ENCODE assay signal across 8 cellular contexts in the genomic region with DNA sequence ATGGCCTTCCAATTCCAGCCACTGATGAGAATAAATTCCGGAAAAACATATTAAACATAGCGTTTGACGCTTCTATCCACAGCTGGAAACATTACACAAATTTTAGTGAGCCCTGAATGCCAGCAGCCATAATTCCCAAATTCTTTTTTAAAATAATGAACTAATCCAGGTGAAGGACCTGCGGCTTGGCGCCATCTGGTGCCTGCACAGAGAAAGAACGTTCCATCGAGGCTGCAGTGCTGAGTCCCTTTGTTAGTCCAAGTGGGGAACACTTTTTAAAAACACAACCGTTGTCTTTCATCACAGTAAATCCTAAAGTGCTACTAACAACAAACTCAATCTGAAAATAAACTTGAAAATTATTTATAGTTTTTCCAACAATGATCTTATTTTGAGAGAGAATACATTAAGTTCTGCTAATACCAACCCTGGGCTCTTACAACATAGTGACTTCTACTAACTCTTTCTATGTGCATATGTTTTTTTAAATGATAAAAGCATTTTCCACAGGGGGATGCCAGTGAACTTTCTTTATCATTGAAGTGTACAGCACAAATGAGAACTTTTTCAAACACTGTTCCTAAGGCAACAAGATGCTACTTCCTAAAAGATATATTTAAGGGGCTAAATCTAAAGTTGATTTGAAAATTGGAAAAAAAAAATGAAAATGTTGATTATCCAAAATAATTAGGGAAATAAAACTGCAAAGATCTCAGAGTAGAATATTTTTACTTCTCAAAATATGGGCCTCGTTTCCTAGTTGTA.
DNase-seq lines count a peak whose midpoint lies in the region; ATAC-seq and TF ChIP-seq lines count a peak whose summit lies in the region.

No MANE protein-coding gene starts in this region.

- H3K9ac ChIP-seq in SU-DHL-6 (ENCODE audit: low read length) = no peak overlapping the region

- no peak overlapping the region for H2AFZ ChIP-seq in SU-DHL-6 (ENCODE audit: low read depth, low read length, severe bottlenecking)

- no peak for TF ChIP-seq POLR2A in gastroesophageal sphincter (IDR thresholded peaks at IDR 0.05)

- H3K4me3 ChIP-seq in SU-DHL-6 (ENCODE audit: insufficient read depth, low read length, poor library complexity, severe bottlenecking) (no peak overlapping the region), gastroesophageal sphincter (no peak overlapping the region)

- no peak for TF ChIP-seq EP300 in gastroesophageal sphincter (IDR thresholded peaks at IDR 0.05)

- peaks cover 0 to 8% (median 3%) of the 10 kb centered on the region in 3 donors for H3K4me1 ChIP-seq in gastroesophageal sphincter

- H3K27ac ChIP-seq in SU-DHL-6 (ENCODE audit: low read depth, low read length) (no peak overlapping the region), gastroesophageal sphincter (no peak overlapping the region)

- H3K9me3 ChIP-seq in SU-DHL-6 (ENCODE audit: insufficient read depth, low read length) = no peaks in the 10 kb centered on the region
- no peaks in the 10 kb centered on the region for H3K9me3 ChIP-seq in gastroesophageal sphincter

- H3K79me2 ChIP-seq in SU-DHL-6 (ENCODE audit: insufficient read depth, low read length) = no peaks in the 10 kb centered on the region

- H3K4me2 ChIP-seq in SU-DHL-6 (ENCODE audit: low read depth, low read length, poor library complexity, severe bottlenecking) = no peak overlapping the region

- peak; percentile 25 for DNase-seq in NCI-H146 (lab: John Stamatoyannopoulos, UW)
- no peak for DNase-seq in NCI-H146 treated with DMSO at 0.1 percent for 48 hours (lab: John Stamatoyannopoulos, UW; ENCODE audit: unreplicated experiment)
- peak; percentile 61 for DNase-seq in HuH-7.5 (ENCODE audit: low spot score)
- DNase-seq in pulmonary artery endothelial cell (ENCODE audit: low read depth, low spot score) = peak; percentile 11

- no peaks in the 10 kb centered on the region for H4K20me1 ChIP-seq in SU-DHL-6 (ENCODE audit: low read depth, low read length)

- H3K27me3 ChIP-seq in SU-DHL-6 (ENCODE audit: low read length) (no peaks in the 10 kb centered on the region), gastroesophageal sphincter (peaks cover 5% of the 10 kb centered on the region)

- H3K9me2 ChIP-seq in SU-DHL-6 (replicated peaks; ENCODE audit: insufficient read depth, low read length) = no peaks in the 10 kb centered on the region

- WGBS in gastroesophageal sphincter (ENCODE audit: low coverage in 1 of 2), 2 donors = 12 to 24% methylated on average over 9 of the region's 9 CpGs

- ATAC-seq in gastroesophageal sphincter = no peak
- no peak for ATAC-seq in GM19328 (IDR thresholded peaks at IDR 0.05; ENCODE audit: unreplicated experiment)
- no peak for ATAC-seq in GM21576 (IDR thresholded peaks at IDR 0.05; ENCODE audit: unreplicated experiment)

- TF ChIP-seq CTCF in SU-DHL-6 (IDR thresholded peaks at IDR 0.05; ENCODE audit: insufficient read depth, low read length, poor library complexity, severe bottlenecking) (peak; percentile 66), gastroesophageal sphincter (IDR thresholded peaks at IDR 0.05) (peak in 3 of 4 experiments; percentile 14 to 60 (median 38))

- no peaks in the 10 kb centered on the region for H3K36me3 ChIP-seq in SU-DHL-6 (ENCODE audit: low read length)
- H3K36me3 ChIP-seq in gastroesophageal sphincter = peaks cover 0 to 8% of the 10 kb centered on the region in 2 donors

- no peaks in the 10 kb centered on the region for H3F3A ChIP-seq in SU-DHL-6 (ENCODE audit: insufficient read depth)
